In the genomic region with DNA sequence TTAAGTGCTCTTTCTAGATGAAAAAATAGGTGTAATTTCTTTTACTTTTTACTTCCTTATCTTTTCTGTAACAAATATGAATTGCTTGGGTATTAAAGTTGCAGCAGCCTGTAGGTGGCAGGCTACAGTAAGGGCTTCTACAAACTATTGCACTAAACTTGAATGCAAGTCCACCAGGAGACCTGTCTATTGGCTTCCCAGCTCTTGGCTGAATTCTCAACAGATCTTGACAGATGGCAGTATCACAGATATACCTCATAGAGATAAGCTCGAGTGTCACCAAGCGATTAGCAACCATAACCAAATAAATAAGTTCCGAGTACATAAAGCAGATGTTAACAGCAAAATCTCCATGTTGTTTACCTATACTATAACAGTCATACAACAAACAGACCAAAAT, we compare ENCODE assay signal across 8 cellular contexts. TPM values are rescaled to one million over a fixed set of nuclear protein-coding genes. Genes with fewer than 3 reads are reported as not detected.
DNase-seq lines count a peak whose midpoint lies in the region; ATAC-seq and TF ChIP-seq lines count a peak whose summit lies in the region.

No MANE protein-coding gene starts in this region.

- DNase-seq in activated gamma-delta T cell treated with Interleukin-2 at 50 U/mL for 16 hours = peak; percentile 39
- DNase-seq in activated gamma-delta T cell (lab: John Stamatoyannopoulos, UW) = no peak
- DNase-seq in NCI-H1105 (lab: John Stamatoyannopoulos, UW) = peak; percentile 12
- DNase-seq in dermis blood vessel endothelial cell = peak; percentile 85
- DNase-seq in lower lobe of right lung = no peak
- DNase-seq in suprapubic skin (ENCODE audit: low spot score in 2 of 2) = no peak
- no peak for DNase-seq in islet precursor cell

- H3K9me3 ChIP-seq in lower lobe of right lung (no peaks in the 10 kb centered on the region), suprapubic skin (no peaks in the 10 kb centered on the region)

- H3K27me3 ChIP-seq in lower lobe of right lung (ENCODE audit: low read depth) = no peaks in the 10 kb centered on the region
- no peaks in the 10 kb centered on the region for H3K27me3 ChIP-seq in suprapubic skin

- 58% methylated on average over 3 of the region's 3 CpGs for WGBS in suprapubic skin

- no peak overlapping the region for H3K4me3 ChIP-seq in lower lobe of right lung
- H3K4me3 ChIP-seq in suprapubic skin = no peak overlapping the region

- peak; percentile 77 to 88 for ATAC-seq in lower lobe of right lung

- H3K4me1 ChIP-seq in lower lobe of right lung (peaks cover 30% of the 10 kb centered on the region), suprapubic skin (peaks cover 47% of the 10 kb centered on the region)

- TF ChIP-seq CTCF in VCaP (conservative IDR thresholded peaks at IDR 0.05) (peak; percentile 82), lower lobe of right lung (IDR thresholded peaks at IDR 0.05) (peak; percentile 63), suprapubic skin (IDR thresholded peaks at IDR 0.05) (peak; percentile 48 to 52)

- H3K36me3 ChIP-seq in lower lobe of right lung = peaks cover 34% of the 10 kb centered on the region
- peaks cover 28% of the 10 kb centered on the region for H3K36me3 ChIP-seq in suprapubic skin

- H3K27ac ChIP-seq in VCaP (peak overlapping the region; percentile 35), lower lobe of right lung (no peak overlapping the region), suprapubic skin (no peak overlapping the region)

- TF ChIP-seq POLR2A in suprapubic skin (IDR thresholded peaks at IDR 0.05) = no peak

- intact Hi-C loops in lower lobe of right lung (cut with DNase I) = loop anchor here (10.0 kb wide), 1 partner anchor 191 kb away; no protein-coding TSS in a partner anchor

- TF ChIP-seq EP300 in suprapubic skin (IDR thresholded peaks at IDR 0.05) = no peak

RNA-seq across cellular contexts. Expression of gene BBS2, which starts 5.9 kb away (rescaled TPM):
- total RNA-seq in dermis blood vessel endothelial cell (40.6 and 52.2 TPM in 2 replicates), lower lobe of right lung (42.2 TPM), suprapubic skin (100 to 1,000 TPM in 2 of 4 donors, 10 to 100 TPM in 2; 79.2 to 237 (median 99.2) TPM)

RNA-seq across cellular contexts. Expression of gene MT4, which starts 50.9 kb away (rescaled TPM):
- total RNA-seq in dermis blood vessel endothelial cell = not detected in 2 replicates
- total RNA-seq in lower lobe of right lung = not detected
- total RNA-seq in suprapubic skin = 1,000 to 10,000 TPM in 1 of 4 donors, 100 to 1,000 TPM in 2, not detected in 1; 113 to 1,552 (median 179) TPM

Comparison
In these comparisons a context has a peak if more than half of its experiments do, and no peak if none do; other contexts are left out.
1. DNase-seq: peak in activated gamma-delta T cell treated with Interleukin-2 at 50 U/mL for 16 hours (single experiment), NCI-H1105 (single experiment) and dermis blood vessel endothelial cell (single experiment); none in activated gamma-delta T cell (single experiment), lower lobe of right lung (single experiment), suprapubic skin (0 of 2) and islet precursor cell (single experiment).
2. Peak in every context shown above with its lines, with median percentiles within 50 percentile points of each other: CTCF ChIP-seq.